ENCODE assay signal across 11 cellular contexts in the genomic region with DNA sequence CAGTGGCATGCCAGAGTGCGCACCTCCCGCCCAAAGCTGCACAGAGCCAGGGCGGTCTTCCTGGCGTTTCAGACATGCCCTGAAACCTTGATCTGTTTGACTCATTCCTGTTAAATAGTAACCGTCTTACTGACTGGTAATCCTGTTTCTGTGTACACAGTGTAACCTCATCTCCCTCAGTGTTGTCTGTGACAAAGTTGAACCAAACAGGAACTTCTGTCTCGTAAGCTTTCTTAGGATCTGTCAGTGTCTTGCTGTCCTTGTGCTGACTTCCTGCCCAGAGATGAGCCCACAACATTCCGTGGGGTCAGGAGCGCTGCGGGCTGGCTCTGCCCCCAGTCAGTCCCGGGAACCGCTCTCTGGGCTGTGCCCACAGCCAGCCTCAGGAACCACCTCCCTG. TPM values are rescaled to one million over a fixed set of nuclear protein-coding genes. Genes with fewer than 3 reads are reported as not detected.
"Had no signal": no experiment of that assay in that cellular context is flagged by ENCODE, and none has a peak within 500 bp of the region (broad histone marks: within the 10 kb centered on the region; RNA-seq: fewer than 3 reads in every experiment).

No MANE protein-coding gene starts in this region.

RNA-seq across cellular contexts. Expression of a gene that starts 37.4 kb away (rescaled TPM):
- total RNA-seq: chondrocyte; epithelial cell of proximal tubule; left ventricle myocardium superior; natural killer cell treated with Interleukin-12 subunit alpha and Interleukin-12 subunit beta and Interleukin-15 and Interleukin-18, amount 100 ng/mL, for 72 hours; neural crest cell; omental fat pad; sigmoid colon; skeletal muscle tissue; subcutaneous adipose tissue; temporal lobe; urinary bladder had no signal
